In the genomic region with DNA sequence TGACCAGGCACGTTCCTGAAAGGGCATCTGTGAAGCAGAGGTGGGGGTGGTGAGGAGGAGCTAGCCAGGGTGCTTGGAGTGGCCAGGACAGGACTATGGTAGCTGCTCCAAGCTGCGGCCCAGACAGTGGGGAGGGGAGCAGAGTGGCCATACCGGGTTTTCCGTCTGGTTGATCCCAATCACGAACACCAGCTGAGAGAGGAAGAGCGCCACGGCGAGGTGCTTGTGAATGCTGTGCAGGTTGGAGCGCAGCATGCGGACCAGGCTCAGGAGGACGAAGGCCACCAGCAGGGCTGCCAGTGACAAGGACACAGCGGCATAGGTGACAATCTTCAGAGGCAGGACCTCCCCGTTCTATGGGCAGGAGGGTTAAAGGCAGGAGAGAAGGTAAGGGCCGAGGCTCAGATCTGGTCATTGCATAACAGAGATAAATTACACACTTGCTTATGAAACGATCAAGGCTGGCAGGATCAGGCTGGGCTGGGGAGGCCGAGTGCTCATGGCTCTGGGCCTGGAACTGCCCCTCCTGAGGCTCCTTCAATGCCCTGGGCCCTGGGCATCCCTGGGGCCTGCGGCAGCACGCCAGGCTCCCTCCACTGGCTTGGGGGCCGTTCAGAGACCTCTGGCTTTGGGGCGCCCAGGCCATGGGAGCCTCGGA, we compare ENCODE assay signal across 16 cellular contexts. TPM values are rescaled to one million over a fixed set of nuclear protein-coding genes. Genes with fewer than 3 reads are reported as not detected.
DNase-seq lines count a peak whose midpoint lies in the region; ATAC-seq and TF ChIP-seq lines count a peak whose summit lies in the region.
"Had no signal": no experiment of that assay in that cellular context is flagged by ENCODE, and none has a peak within 500 bp of the region (broad histone marks: within the 10 kb centered on the region; RNA-seq: fewer than 3 reads in every experiment).

No MANE protein-coding gene starts in this region.

- peaks cover 10% of the 10 kb centered on the region for H3K4me1 Mint-ChIP-seq in glutamatergic neuron (ENCODE audit: low read depth, unreplicated experiment)

- H3K4me3 ChIP-seq in upper lobe of left lung, result no peak overlapping the region
- H3K4me3 ChIP-seq: BLaER1 treated with 17β-estradiol and CSF1 and Interleukin-3, amounts not matched to agents 10 nM and 100 nM; gastrocnemius medialis had no signal

- TF ChIP-seq CTCF in glutamatergic neuron (IDR thresholded peaks at IDR 0.05; ENCODE audit: partially characterized antibody, unreplicated experiment) (no peak), upper lobe of left lung (IDR thresholded peaks at IDR 0.05) (no peak)

- peaks cover 5% of the 10 kb centered on the region for H3K36me3 Mint-ChIP-seq in glutamatergic neuron (ENCODE audit: unreplicated experiment)

- peak; percentile 6 to 35 for ATAC-seq in upper lobe of left lung (ENCODE audit: low FRiP score in 2 of 2)
- no peak for ATAC-seq in HG02840 (IDR thresholded peaks at IDR 0.05; ENCODE audit: low FRiP score, unreplicated experiment)
- ATAC-seq: activated CD8-positive, alpha-beta T cell treated with anti-CD3 and anti-CD28 coated beads for 36 hours; activated naive CD8-positive, alpha-beta T cell treated with anti-CD3 and anti-CD28 coated beads, Interleukin-2, amount 50 U/mL, for 24 hours had no signal

- 65 to 83% methylated on average over 16 to 21 of the region's 21 CpGs for WGBS in upper lobe of left lung, 2 donors

- TF ChIP-seq POLR2A in upper lobe of left lung (IDR thresholded peaks at IDR 0.05), result no peak

- peaks cover 0 to 6% (median 1%) of the 10 kb centered on the region in 4 donors for H3K36me3 ChIP-seq in upper lobe of left lung
- H3K36me3 ChIP-seq: gastrocnemius medialis had no signal

- TF ChIP-seq EP300 in Ishikawa (IDR thresholded peaks at IDR 0.05; ENCODE audit: borderline replicate concordance) (peak; percentile 37; the same call in 1 of the 2 replicates), upper lobe of left lung (IDR thresholded peaks at IDR 0.05) (no peak)

- peak overlapping the region; percentile 55 for H3K27ac Mint-ChIP-seq in glutamatergic neuron (ENCODE audit: unreplicated experiment)
- H3K27ac Mint-ChIP-seq: activated CD8-positive, alpha-beta T cell treated with anti-CD3 and anti-CD28 coated beads for 36 hours; activated naive CD8-positive, alpha-beta T cell treated with anti-CD3 and anti-CD28 coated beads, Interleukin-2, amount 50 U/mL, for 24 hours; mesothelial cell of epicardium had no signal

- H3K4me1 ChIP-seq in upper lobe of left lung, result peaks cover 11 to 50% (median 28%) of the 10 kb centered on the region in 4 donors
- H3K4me1 ChIP-seq: gastrocnemius medialis, parathyroid adenoma had no signal

- no peaks in the 10 kb centered on the region for H3K27me3 ChIP-seq in upper lobe of left lung
- H3K27me3 ChIP-seq: gastrocnemius medialis had no signal

- 0 out of 2 replicates have a peak, but pooled peaks have one; percentile 8 for TF ChIP-seq RAD21 in Ishikawa (IDR thresholded peaks at IDR 0.05; ENCODE audit: low read depth)

- H3K27me3 Mint-ChIP-seq in glutamatergic neuron (ENCODE audit: unreplicated experiment), result peaks cover 5% of the 10 kb centered on the region

- peak overlapping the region; percentile 28 to 91 (median 78) for H3K27ac ChIP-seq in upper lobe of left lung
- H3K27ac ChIP-seq: BLaER1 treated with 17β-estradiol and CSF1 and Interleukin-3, amounts not matched to agents 10 nM and 100 nM; parathyroid adenoma had no signal

- no peak overlapping the region for H3K4me3 Mint-ChIP-seq in glutamatergic neuron (ENCODE audit: unreplicated experiment)
- H3K4me3 Mint-ChIP-seq: activated CD8-positive, alpha-beta T cell treated with anti-CD3 and anti-CD28 coated beads for 36 hours; activated naive CD8-positive, alpha-beta T cell treated with anti-CD3 and anti-CD28 coated beads, Interleukin-2, amount 50 U/mL, for 24 hours; mesothelial cell of epicardium had no signal

- H3K9me3 Mint-ChIP-seq in glutamatergic neuron (ENCODE audit: unreplicated experiment), result peaks cover 3% of the 10 kb centered on the region

- peaks cover 0 to 6% (median 3%) of the 10 kb centered on the region in 4 donors for H3K9me3 ChIP-seq in upper lobe of left lung
- H3K9me3 ChIP-seq: gastrocnemius medialis had no signal

- DNase-seq in glutamatergic neuron, result no peak
- peak; percentile 43 for DNase-seq in myocyte (ENCODE audit: low read depth)
- peak in 1 of 2 donors; percentile 63 for DNase-seq in upper lobe of left lung
- DNase-seq in HUDEP-2 (lab: John Stamatoyannopoulos, UW; ENCODE audit: unreplicated experiment in 76 of 76), result no peak
- DNase-seq in NOMO-1 (lab: John Stamatoyannopoulos, UW; ENCODE audit: unreplicated experiment in 2 of 2), result no peak
- DNase-seq: activated CD8-positive, alpha-beta T cell treated with anti-CD3 and anti-CD28 coated beads for 36 hours; activated naive CD8-positive, alpha-beta T cell treated with anti-CD3 and anti-CD28 coated beads, Interleukin-2, amount 50 U/mL, for 24 hours; cerebellar nuclear complex; NCI-H1694 treated with DMSO at 0.1 percent for 48 hours; NCI-H524 had no signal

TF ChIP-seq in Ishikawa, 13 proteins besides CTCF, POLR2A, EP300 and RAD21:
- TF ChIP-seq CREB1 (IDR thresholded peaks at IDR 0.05; ENCODE audit: low read depth) (no peak), EGR1 (IDR thresholded peaks at IDR 0.05) (no peak), YY1 (IDR thresholded peaks at IDR 0.05; ENCODE audit: low read depth) (no peak), TEAD4 (IDR thresholded peaks at IDR 0.05) (0 out of 2 replicates have a peak, but pooled peaks have one; percentile 34), NFIC (IDR thresholded peaks at IDR 0.05) (no peak), FOXM1 (IDR thresholded peaks at IDR 0.05; ENCODE audit: borderline replicate concordance, low read depth) (no peak)
- TF ChIP-seq, protein P1, sequence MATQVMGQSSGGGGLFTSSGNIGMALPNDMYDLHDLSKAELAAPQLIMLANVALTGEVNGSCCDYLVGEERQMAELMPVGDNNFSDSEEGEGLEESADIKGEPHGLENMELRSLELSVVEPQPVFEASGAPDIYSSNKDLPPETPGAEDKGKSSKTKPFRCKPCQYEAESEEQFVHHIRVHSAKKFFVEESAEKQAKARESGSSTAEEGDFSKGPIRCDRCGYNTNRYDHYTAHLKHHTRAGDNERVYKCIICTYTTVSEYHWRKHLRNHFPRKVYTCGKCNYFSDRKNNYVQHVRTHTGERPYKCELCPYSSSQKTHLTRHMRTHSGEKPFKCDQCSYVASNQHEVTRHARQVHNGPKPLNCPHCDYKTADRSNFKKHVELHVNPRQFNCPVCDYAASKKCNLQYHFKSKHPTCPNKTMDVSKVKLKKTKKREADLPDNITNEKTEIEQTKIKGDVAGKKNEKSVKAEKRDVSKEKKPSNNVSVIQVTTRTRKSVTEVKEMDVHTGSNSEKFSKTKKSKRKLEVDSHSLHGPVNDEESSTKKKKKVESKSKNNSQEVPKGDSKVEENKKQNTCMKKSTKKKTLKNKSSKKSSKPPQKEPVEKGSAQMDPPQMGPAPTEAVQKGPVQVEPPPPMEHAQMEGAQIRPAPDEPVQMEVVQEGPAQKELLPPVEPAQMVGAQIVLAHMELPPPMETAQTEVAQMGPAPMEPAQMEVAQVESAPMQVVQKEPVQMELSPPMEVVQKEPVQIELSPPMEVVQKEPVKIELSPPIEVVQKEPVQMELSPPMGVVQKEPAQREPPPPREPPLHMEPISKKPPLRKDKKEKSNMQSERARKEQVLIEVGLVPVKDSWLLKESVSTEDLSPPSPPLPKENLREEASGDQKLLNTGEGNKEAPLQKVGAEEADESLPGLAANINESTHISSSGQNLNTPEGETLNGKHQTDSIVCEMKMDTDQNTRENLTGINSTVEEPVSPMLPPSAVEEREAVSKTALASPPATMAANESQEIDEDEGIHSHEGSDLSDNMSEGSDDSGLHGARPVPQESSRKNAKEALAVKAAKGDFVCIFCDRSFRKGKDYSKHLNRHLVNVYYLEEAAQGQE (IDR thresholded peaks at IDR 0.05; ENCODE audit: low read depth), result peak; percentile 62
- TF ChIP-seq, protein P2, sequence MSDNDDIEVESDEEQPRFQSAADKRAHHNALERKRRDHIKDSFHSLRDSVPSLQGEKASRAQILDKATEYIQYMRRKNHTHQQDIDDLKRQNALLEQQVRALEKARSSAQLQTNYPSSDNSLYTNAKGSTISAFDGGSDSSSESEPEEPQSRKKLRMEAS (IDR thresholded peaks at IDR 0.05), result peak; percentile 68
- TF ChIP-seq, protein P3, sequence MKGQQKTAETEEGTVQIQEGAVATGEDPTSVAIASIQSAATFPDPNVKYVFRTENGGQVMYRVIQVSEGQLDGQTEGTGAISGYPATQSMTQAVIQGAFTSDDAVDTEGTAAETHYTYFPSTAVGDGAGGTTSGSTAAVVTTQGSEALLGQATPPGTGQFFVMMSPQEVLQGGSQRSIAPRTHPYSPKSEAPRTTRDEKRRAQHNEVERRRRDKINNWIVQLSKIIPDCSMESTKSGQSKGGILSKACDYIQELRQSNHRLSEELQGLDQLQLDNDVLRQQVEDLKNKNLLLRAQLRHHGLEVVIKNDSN (IDR thresholded peaks at IDR 0.05), result no peak

RNA-seq across cellular contexts. Expression of a gene that starts 41.5 kb away (rescaled TPM):
- total RNA-seq in glutamatergic neuron (ENCODE audit: unreplicated experiment) (60.8 TPM), myocyte (34.9 and 40.2 TPM in 2 replicates), upper lobe of left lung (10 to 100 TPM; 30.7 to 77.5 (median 35.8) TPM)
- polyA plus RNA-seq in myocyte (2012), result 27.2 TPM
